In genomic region chr6:159168536-159169192, GRCh38 we compare ENCODE assay signal across 8 cellular contexts. TPM values are rescaled to one million over a fixed set of nuclear protein-coding genes. Genes with fewer than 3 reads are reported as not detected.
DNase-seq lines count a peak whose midpoint lies in the region; ATAC-seq and TF ChIP-seq lines count a peak whose summit lies in the region.

No MANE protein-coding gene starts in this region.

- H3K27me3 Mint-ChIP-seq in activated naive CD8-positive, alpha-beta T cell treated with anti-CD3 and anti-CD28 coated beads, Interleukin-2, amount 10 ng/mL, durations not matched to agents 7 days and 5 days, result peaks cover 89% of the 10 kb centered on the region
- peaks cover 84% of the 10 kb centered on the region for H3K27me3 Mint-ChIP-seq in stimulated activated naive CD8-positive, alpha-beta T cell treated with anti-CD3 and anti-CD28 coated beads, Interleukin-15, Interleukin-2, amounts not matched to agents 100 ng/mL and 50 ng/mL, for 24 hours

- no peaks in the 10 kb centered on the region for H3K36me3 Mint-ChIP-seq in activated naive CD8-positive, alpha-beta T cell treated with anti-CD3 and anti-CD28 coated beads, Interleukin-2, amount 10 ng/mL, durations not matched to agents 7 days and 5 days
- no peaks in the 10 kb centered on the region for H3K36me3 Mint-ChIP-seq in stimulated activated naive CD8-positive, alpha-beta T cell treated with anti-CD3 and anti-CD28 coated beads, Interleukin-15, Interleukin-2, amounts not matched to agents 100 ng/mL and 50 ng/mL, for 24 hours (ENCODE audit: low read depth)

- H3K4me3 Mint-ChIP-seq in activated naive CD8-positive, alpha-beta T cell treated with anti-CD3 and anti-CD28 coated beads, Interleukin-2, amount 10 ng/mL, durations not matched to agents 7 days and 5 days, result peak overlapping the region; percentile 70
- peak overlapping the region; percentile 51 for H3K4me3 Mint-ChIP-seq in stimulated activated naive CD8-positive, alpha-beta T cell treated with anti-CD3 and anti-CD28 coated beads, Interleukin-15, Interleukin-2, amounts not matched to agents 100 ng/mL and 50 ng/mL, for 24 hours

- H3K4me3 ChIP-seq in AG09309 (ENCODE audit: control insufficient read depth, low read depth, low read length), result peak overlapping the region; percentile 43
- peak overlapping the region; percentile 10; the same call in 1 of the 2 replicates for H3K4me3 ChIP-seq in HFF-Myc (replicated peaks; ENCODE audit: low read depth, low read length)

- ATAC-seq in activated naive CD8-positive, alpha-beta T cell treated with anti-CD3 and anti-CD28 coated beads, Interleukin-2, amount 10 ng/mL, durations not matched to agents 7 days and 5 days (ENCODE audit: low read depth), result no peak
- ATAC-seq in GM19463 (IDR thresholded peaks at IDR 0.05; ENCODE audit: unreplicated experiment), result no peak

- DNase-seq in AG09309 (ENCODE audit: low read depth), result no peak
- DNase-seq in HFF-Myc (ENCODE audit: extremely low read depth, low read depth), result no peak
- no peak for DNase-seq in activated naive CD8-positive, alpha-beta T cell treated with anti-CD3 and anti-CD28 coated beads, Interleukin-2, amount 10 ng/mL, durations not matched to agents 7 days and 5 days
- peak; percentile 87 for DNase-seq in iPS-NIHi11 (ENCODE audit: low spot score)
- no peak for DNase-seq in NCI-H1694 (lab: John Stamatoyannopoulos, UW)
- no peak for DNase-seq in activated gamma-delta T cell (lab: John Stamatoyannopoulos, UW)

- peaks cover 14% of the 10 kb centered on the region for H3K4me1 Mint-ChIP-seq in activated naive CD8-positive, alpha-beta T cell treated with anti-CD3 and anti-CD28 coated beads, Interleukin-2, amount 10 ng/mL, durations not matched to agents 7 days and 5 days
- H3K4me1 Mint-ChIP-seq in stimulated activated naive CD8-positive, alpha-beta T cell treated with anti-CD3 and anti-CD28 coated beads, Interleukin-15, Interleukin-2, amounts not matched to agents 100 ng/mL and 50 ng/mL, for 24 hours (ENCODE audit: low read depth), result peaks cover 17% of the 10 kb centered on the region

- no peak overlapping the region for H3K27ac Mint-ChIP-seq in activated naive CD8-positive, alpha-beta T cell treated with anti-CD3 and anti-CD28 coated beads, Interleukin-2, amount 10 ng/mL, durations not matched to agents 7 days and 5 days
- H3K27ac Mint-ChIP-seq in stimulated activated naive CD8-positive, alpha-beta T cell treated with anti-CD3 and anti-CD28 coated beads, Interleukin-15, Interleukin-2, amounts not matched to agents 100 ng/mL and 50 ng/mL, for 24 hours, result no peak overlapping the region

- TF ChIP-seq CTCF in AG09309 (IDR thresholded peaks at IDR 0.05; ENCODE audit: control insufficient read depth, insufficient read depth, low read depth, low read length, missing control alignments) (peak; percentile 57), HFF-Myc (IDR thresholded peaks at IDR 0.05; ENCODE audit: low read depth, low read length, missing control alignments) (peak; percentile 14)

- no peaks in the 10 kb centered on the region for H3K9me3 Mint-ChIP-seq in activated naive CD8-positive, alpha-beta T cell treated with anti-CD3 and anti-CD28 coated beads, Interleukin-2, amount 10 ng/mL, durations not matched to agents 7 days and 5 days
- H3K9me3 Mint-ChIP-seq in stimulated activated naive CD8-positive, alpha-beta T cell treated with anti-CD3 and anti-CD28 coated beads, Interleukin-15, Interleukin-2, amounts not matched to agents 100 ng/mL and 50 ng/mL, for 24 hours, result no peaks in the 10 kb centered on the region

- POLR2A ChIA-PET in activated naive CD8-positive, alpha-beta T cell treated with anti-CD3 and anti-CD28 coated beads, Interleukin-2, amount 10 ng/mL, durations not matched to agents 7 days and 5 days (lab: Charles Lee), result no interaction called here

RNA-seq across cellular contexts. Expression of gene FNDC1, which starts 0.5 kb away (rescaled TPM):
- total RNA-seq in activated naive CD8-positive, alpha-beta T cell treated with anti-CD3 and anti-CD28 coated beads, Interleukin-2, amount 10 ng/mL, durations not matched to agents 7 days and 5 days, result not detected
